In genomic region chr5:132334812-132335211, GRCh38 we compare ENCODE assay signal across 15 cellular contexts. TPM values are rescaled to one million over a fixed set of nuclear protein-coding genes. Genes with fewer than 3 reads are reported as not detected.
DNase-seq lines count a peak whose midpoint lies in the region; ATAC-seq and TF ChIP-seq lines count a peak whose summit lies in the region.
"Had no signal": no experiment of that assay in that cellular context is flagged by ENCODE, and none has a peak within 500 bp of the region (broad histone marks: within the 10 kb centered on the region; RNA-seq: fewer than 3 reads in every experiment).

No MANE protein-coding gene starts in this region.

- no peaks in the 10 kb centered on the region for H3K9me2 ChIP-seq in GM23248 (ENCODE audit: insufficient read depth)

- H3K4me3 ChIP-seq in GM23248 (no peak overlapping the region), colonic mucosa (no peak overlapping the region)
- H3K4me3 ChIP-seq: heart left ventricle had no signal

- no peaks in the 10 kb centered on the region for H3K4me1 Mint-ChIP-seq in stimulated activated naive CD8-positive, alpha-beta T cell treated with anti-CD3 and anti-CD28 coated beads, Interleukin-15, amount 100 ng/mL, for 72 hours

- H3K36me3 ChIP-seq in GM23248 (ENCODE audit: low read depth): peaks cover 30% of the 10 kb centered on the region
- no peaks in the 10 kb centered on the region for H3K36me3 ChIP-seq in colonic mucosa

- H3F3A ChIP-seq in GM23248 (ENCODE audit: insufficient read depth): no peaks in the 10 kb centered on the region

- POLR2A ChIA-PET in RWPE1 (lab: Yijun Ruan, JAX; ENCODE audit: low non-redundant PET): no interaction called here

- H3K4me1 ChIP-seq in GM23248 (ENCODE audit: insufficient read depth) (no peaks in the 10 kb centered on the region), colonic mucosa (no peaks in the 10 kb centered on the region)
- H3K4me1 ChIP-seq: heart left ventricle, parathyroid adenoma had no signal

- no peak overlapping the region for H3K27ac ChIP-seq in RWPE1
- no peak overlapping the region for H3K27ac ChIP-seq in GM23248
- H3K27ac ChIP-seq in colonic mucosa: no peak overlapping the region
- H3K27ac ChIP-seq: heart left ventricle, parathyroid adenoma had no signal

- CTCF ChIA-PET in RWPE1 (lab: Yijun Ruan, JAX): interaction anchor here (0.6 kb wide), 1 partner anchor 897 kb away, joined by 6 read pairs; no protein-coding TSS in a partner anchor

- peak overlapping the region in 1 of 2 donors; percentile 21 for H3K27ac Mint-ChIP-seq in stimulated activated naive CD8-positive, alpha-beta T cell treated with anti-CD3 and anti-CD28 coated beads, Interleukin-15, amount 100 ng/mL, for 72 hours

- H3K9me3 Mint-ChIP-seq in stimulated activated naive CD8-positive, alpha-beta T cell treated with anti-CD3 and anti-CD28 coated beads, Interleukin-15, amount 100 ng/mL, for 72 hours: no peaks in the 10 kb centered on the region

- DNase-seq in stimulated activated naive CD8-positive, alpha-beta T cell treated with anti-CD3 and anti-CD28 coated beads, Interleukin-15, amount 100 ng/mL, for 72 hours: no peak
- no peak for DNase-seq in stimulated activated naive CD8-positive, alpha-beta T cell treated with anti-CD3 and anti-CD28 coated beads, Interleukin-15, Interleukin-2, amounts not matched to agents 100 U/mL and 50 U/mL, for 24 hours
- peak; percentile 63 for DNase-seq in RWPE1 (ENCODE audit: low spot score)
- DNase-seq in glomerular endothelial cell (ENCODE audit: extremely low read depth, low read depth, low spot score): peak; percentile 20
- no peak for DNase-seq in GM23248
- no peak for DNase-seq in colonic mucosa
- DNase-seq in HuH-7.5 (ENCODE audit: low spot score): no peak
- DNase-seq: activated CD4-positive, alpha-beta T cell treated with anti-CD3 and anti-CD28 coated beads for 48 hours; activated naive CD4-positive, alpha-beta T cell treated with Interleukin-2 at 50 U/mL for 16 hours; C1 segment of cervical spinal cord; heart left ventricle; NK-92 treated with Interleukin-12 subunit alpha and Interleukin-12 subunit beta, amount 100 ng/mL, for 24 hours; stimulated activated naive CD4-positive, alpha-beta T cell had no signal

- no peak overlapping the region for H3K4me3 Mint-ChIP-seq in stimulated activated naive CD8-positive, alpha-beta T cell treated with anti-CD3 and anti-CD28 coated beads, Interleukin-15, amount 100 ng/mL, for 72 hours

- no peaks in the 10 kb centered on the region for H3K27me3 Mint-ChIP-seq in stimulated activated naive CD8-positive, alpha-beta T cell treated with anti-CD3 and anti-CD28 coated beads, Interleukin-15, amount 100 ng/mL, for 72 hours

- H4K20me1 ChIP-seq in GM23248 (ENCODE audit: insufficient read depth): no peaks in the 10 kb centered on the region

- H3K9ac ChIP-seq in GM23248 (no peak overlapping the region), colonic mucosa (ENCODE audit: low read depth in 2 of 2, low read length in 2 of 2) (no peak overlapping the region)
- H3K9ac ChIP-seq: parathyroid adenoma had no signal

- ATAC-seq in stimulated activated naive CD8-positive, alpha-beta T cell treated with anti-CD3 and anti-CD28 coated beads, Interleukin-15, amount 100 ng/mL, for 72 hours: peak; percentile 81
- no peak for ATAC-seq in stimulated activated naive CD8-positive, alpha-beta T cell treated with anti-CD3 and anti-CD28 coated beads, Interleukin-15, Interleukin-2, amounts not matched to agents 100 U/mL and 50 U/mL, for 24 hours
- ATAC-seq in GM18870 (IDR thresholded peaks at IDR 0.05; ENCODE audit: unreplicated experiment): no peak
- ATAC-seq: heart left ventricle had no signal

- H3K9me3 ChIP-seq in GM23248 (ENCODE audit: low read depth): no peaks in the 10 kb centered on the region
- H3K9me3 ChIP-seq in colonic mucosa: no peaks in the 10 kb centered on the region
- H3K9me3 ChIP-seq: heart left ventricle had no signal

- TF ChIP-seq CTCF in RWPE1 (conservative IDR thresholded peaks at IDR 0.05; ENCODE audit: low read depth) (no peak), colonic mucosa (IDR thresholded peaks at IDR 0.05) (no peak)

- intact Hi-C loops in colonic mucosa (cut with DNase I): no loop called here

- no peak overlapping the region for H2AFZ ChIP-seq in GM23248
- H2AFZ ChIP-seq: parathyroid adenoma had no signal

- WGBS in GM23248 (ENCODE audit: low coverage in 1 of 2, low lambda C conversion rate in 2 of 2, missing lambda C conversion rate in 2 of 2), 2 experiments: 77 to 78% methylated on average over 3 of the region's 3 CpGs

- no peaks in the 10 kb centered on the region for H3K79me2 ChIP-seq in GM23248 (ENCODE audit: insufficient read depth)
- H3K79me2 ChIP-seq: parathyroid adenoma had no signal

- H3K27me3 ChIP-seq in GM23248 (replicated peaks; ENCODE audit: insufficient read depth): no peaks in the 10 kb centered on the region
- H3K27me3 ChIP-seq in colonic mucosa: no peaks in the 10 kb centered on the region
- H3K27me3 ChIP-seq: heart left ventricle had no signal

- in situ Hi-C loops in GM23248 (cut with MboI): no loop called here

- no peak overlapping the region for H3K4me2 ChIP-seq in GM23248 (ENCODE audit: unreplicated experiment)

RNA-seq across cellular contexts. Expression of gene SLC22A5, which starts 34.7 kb away (rescaled TPM):
- total RNA-seq in glomerular endothelial cell: 2.6 and 4.4 TPM in 2 replicates
- total RNA-seq in GM23248 (2014; rRNA removed; shearing (Covaris generic)): 1.9 and 3.0 TPM in 2 replicates
- polyA plus RNA-seq in GM23248 (2016; fragmentation: Nextera tagmentation; extraction: Ambion mirVana): 1.7 and 2.4 TPM in 2 replicates
- 10 to 100 TPM; 26.0 to 38.6 TPM for total RNA-seq in colonic mucosa

RNA-seq across cellular contexts. Expression of gene SLC22A4, which starts 40.6 kb away (rescaled TPM):
- total RNA-seq in glomerular endothelial cell (12.0 and 25.0 TPM in 2 replicates), colonic mucosa (1 to 10 TPM; 1.3 to 8.3 TPM)
- 26.0 and 26.3 TPM in 2 replicates for total RNA-seq in GM23248 (2014; rRNA removed; shearing (Covaris generic))
- 24.0 and 26.1 TPM in 2 replicates for polyA plus RNA-seq in GM23248 (2016; fragmentation: Nextera tagmentation; extraction: Ambion mirVana)

Comparison
In these comparisons a context has a peak if more than half of its experiments do, and no peak if none do; other contexts are left out.
1. DNase-seq: peak in RWPE1 (single experiment) and glomerular endothelial cell (single experiment); none in stimulated activated naive CD8-positive, alpha-beta T cell treated with anti-CD3 and anti-CD28 coated beads, Interleukin-15, amount 100 ng/mL, for 72 hours (0 of 2), stimulated activated naive CD8-positive, alpha-beta T cell treated with anti-CD3 and anti-CD28 coated beads, Interleukin-15, Interleukin-2, amounts not matched to agents 100 U/mL and 50 U/mL, for 24 hours (single experiment), GM23248 (single experiment), colonic mucosa (single experiment) and HuH-7.5 (single experiment).